Comparison of ENCODE assay signal across 1 cellular context in the genomic region with DNA sequence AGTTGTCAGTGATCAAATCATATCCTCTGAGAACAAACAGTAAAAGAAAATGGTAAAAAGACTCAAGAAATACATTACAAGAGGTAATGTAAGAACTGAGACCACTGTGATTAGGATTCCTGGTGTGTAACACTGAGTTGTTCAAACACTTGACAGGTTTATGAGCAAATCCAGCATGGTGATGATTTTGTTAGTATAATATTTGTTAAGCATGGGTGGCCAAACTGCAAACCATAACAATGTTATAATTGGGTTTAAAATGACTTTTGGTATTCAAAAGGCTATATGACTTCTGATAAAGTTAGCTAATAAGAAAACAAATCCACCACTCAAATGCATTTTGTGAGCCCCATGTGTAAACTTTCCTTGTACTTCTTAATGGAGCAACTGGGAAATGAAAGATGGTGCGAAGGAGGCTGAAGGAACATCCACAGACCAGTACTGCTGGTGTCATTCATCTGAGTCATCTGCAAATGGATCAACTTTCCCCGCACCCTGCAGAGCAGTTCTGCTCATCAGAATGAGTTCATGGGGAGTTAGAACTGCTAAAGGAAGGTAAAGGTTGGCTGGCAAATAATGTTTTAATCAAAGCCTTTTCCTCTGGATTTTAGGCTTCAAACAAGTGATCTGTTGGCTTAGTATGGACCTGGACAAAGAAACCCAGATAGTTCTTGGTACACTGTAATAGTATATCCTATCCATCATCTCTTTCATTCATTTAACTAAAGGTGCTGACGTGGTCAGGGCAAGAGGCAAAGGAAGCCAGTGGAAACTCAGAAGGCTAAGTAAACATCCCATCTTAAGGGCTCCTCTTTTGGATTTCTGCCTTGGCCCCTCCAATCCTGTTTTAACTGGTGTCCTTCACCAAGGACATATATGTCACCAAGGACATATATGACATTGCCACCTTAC.
TF ChIP-seq lines count a peak whose summit lies in the region.

No MANE protein-coding gene starts in this region.

TF ChIP-seq in HEK293, 187 proteins besides CTCF, POLR2A, EP300 and RAD21:
- TF ChIP-seq, protein P1, sequence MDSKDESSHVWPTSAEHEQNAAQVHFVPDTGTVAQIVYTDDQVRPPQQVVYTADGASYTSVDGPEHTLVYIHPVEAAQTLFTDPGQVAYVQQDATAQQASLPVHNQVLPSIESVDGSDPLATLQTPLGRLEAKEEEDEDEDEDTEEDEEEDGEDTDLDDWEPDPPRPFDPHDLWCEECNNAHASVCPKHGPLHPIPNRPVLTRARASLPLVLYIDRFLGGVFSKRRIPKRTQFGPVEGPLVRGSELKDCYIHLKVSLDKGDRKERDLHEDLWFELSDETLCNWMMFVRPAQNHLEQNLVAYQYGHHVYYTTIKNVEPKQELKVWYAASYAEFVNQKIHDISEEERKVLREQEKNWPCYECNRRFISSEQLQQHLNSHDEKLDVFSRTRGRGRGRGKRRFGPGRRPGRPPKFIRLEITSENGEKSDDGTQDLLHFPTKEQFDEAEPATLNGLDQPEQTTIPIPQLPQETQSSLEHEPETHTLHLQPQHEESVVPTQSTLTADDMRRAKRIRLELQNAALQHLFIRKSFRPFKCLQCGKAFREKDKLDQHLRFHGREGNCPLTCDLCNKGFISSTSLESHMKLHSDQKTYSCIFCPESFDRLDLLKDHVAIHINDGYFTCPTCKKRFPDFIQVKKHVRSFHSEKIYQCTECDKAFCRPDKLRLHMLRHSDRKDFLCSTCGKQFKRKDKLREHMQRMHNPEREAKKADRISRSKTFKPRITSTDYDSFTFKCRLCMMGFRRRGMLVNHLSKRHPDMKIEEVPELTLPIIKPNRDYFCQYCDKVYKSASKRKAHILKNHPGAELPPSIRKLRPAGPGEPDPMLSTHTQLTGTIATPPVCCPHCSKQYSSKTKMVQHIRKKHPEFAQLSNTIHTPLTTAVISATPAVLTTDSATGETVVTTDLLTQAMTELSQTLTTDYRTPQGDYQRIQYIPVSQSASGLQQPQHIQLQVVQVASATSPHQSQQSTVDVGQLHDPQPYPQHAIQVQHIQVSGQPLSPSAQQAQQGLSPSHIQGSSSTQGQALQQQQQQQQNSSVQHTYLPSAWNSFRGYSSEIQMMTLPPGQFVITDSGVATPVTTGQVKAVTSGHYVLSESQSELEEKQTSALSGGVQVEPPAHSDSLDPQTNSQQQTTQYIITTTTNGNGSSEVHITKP (tag by site-specific recombination; IDR thresholded peaks at IDR 0.05) = 0 out of 2 replicates have a peak, but pooled peaks have one; percentile 15
- TF ChIP-seq ZNF184 (tag by site-specific recombination; IDR thresholded peaks at IDR 0.05) (no peak), ZNF10 (tag by site-specific recombination; IDR thresholded peaks at IDR 0.05) (peak; percentile 64; the same call in 1 of the 2 replicates), REPIN1 (tag by site-specific recombination; IDR thresholded peaks at IDR 0.05; ENCODE audit: low read depth) (no peak), GLIS2 (tag by site-specific recombination; IDR thresholded peaks at IDR 0.05) (no peak), ZNF223 (tag by site-specific recombination; IDR thresholded peaks at IDR 0.05) (no peak), ZNF530 (tag by site-specific recombination; IDR thresholded peaks at IDR 0.05; ENCODE audit: low read depth) (no peak), ZNF707 (tag by site-specific recombination; IDR thresholded peaks at IDR 0.05) (no peak), ZNF140 (tag by site-specific recombination; IDR thresholded peaks at IDR 0.05) (peak; percentile 99; the same call in 1 of the 2 replicates), ZNF660 (tag by site-specific recombination; IDR thresholded peaks at IDR 0.05) (peak; percentile 64; the same call in 1 of the 2 replicates), ZNF394 (tag by site-specific recombination; IDR thresholded peaks at IDR 0.05; ENCODE audit: borderline replicate concordance) (peak; percentile 49; the same call in 1 of the 2 replicates), GLIS1 (tag by site-specific recombination; IDR thresholded peaks at IDR 0.05) (no peak), MEIS1 (CRISPR knock-in tag; IDR thresholded peaks at IDR 0.05; ENCODE audit: borderline replicate concordance) (no peak), SP7 (tag by site-specific recombination; IDR thresholded peaks at IDR 0.05) (peak; percentile 29; the same call in 1 of the 2 replicates), ZNF155 (tag by site-specific recombination; IDR thresholded peaks at IDR 0.05) (no peak), ZFP69B (tag by site-specific recombination; IDR thresholded peaks at IDR 0.05) (peak; percentile 17; the same call in 1 of the 2 replicates), IKZF3 (tag by site-specific recombination; IDR thresholded peaks at IDR 0.05) (0 out of 2 replicates have a peak, but pooled peaks have one; percentile 46), GLI2 (tag by site-specific recombination; IDR thresholded peaks at IDR 0.05; ENCODE audit: borderline replicate concordance, low read depth) (peak; percentile 81), ZNF132 (tag by site-specific recombination; IDR thresholded peaks at IDR 0.05; ENCODE audit: borderline replicate concordance) (no peak), ZBTB17 (tag by site-specific recombination; IDR thresholded peaks at IDR 0.05) (peak; percentile 46; the same call in 1 of the 2 replicates), ZIC2 (tag by site-specific recombination; IDR thresholded peaks at IDR 0.05) (peak; percentile 28; the same call in 1 of the 2 replicates), PRDM1 (tag by site-specific recombination; IDR thresholded peaks at IDR 0.05) (peak; percentile 30; the same call in 1 of the 2 replicates), ZEB2 (tag by site-specific recombination; IDR thresholded peaks at IDR 0.05) (peak; percentile 41; the same call in 1 of the 2 replicates), ZNF302 (tag by site-specific recombination; IDR thresholded peaks at IDR 0.05; ENCODE audit: low read depth) (no peak), ZNF174 (tag by site-specific recombination; IDR thresholded peaks at IDR 0.05) (no peak), ZNF629 (tag by site-specific recombination; IDR thresholded peaks at IDR 0.05) (peak; percentile 70), OVOL3 (tag by site-specific recombination; IDR thresholded peaks at IDR 0.05) (no peak), FEZF1 (tag by site-specific recombination; IDR thresholded peaks at IDR 0.05) (peak; percentile 76), ZBTB21 (tag by site-specific recombination; IDR thresholded peaks at IDR 0.05) (peak; percentile 44; the same call in 1 of the 2 replicates), GFI1B (tag by site-specific recombination; IDR thresholded peaks at IDR 0.05) (0 out of 2 replicates have a peak, but pooled peaks have one; percentile 41), ZNF335 (tag by site-specific recombination; conservative IDR thresholded peaks at IDR 0.05) (no peak), ZNF600 (tag by site-specific recombination; IDR thresholded peaks at IDR 0.05) (peak; percentile 86), ZNF558 (tag by site-specific recombination; IDR thresholded peaks at IDR 0.05) (0 out of 2 replicates have a peak, but pooled peaks have one; percentile 28), ZNF529 (tag by site-specific recombination; IDR thresholded peaks at IDR 0.05; ENCODE audit: insufficient replicate concordance) (no peak), ZNF24 (tag by site-specific recombination; IDR thresholded peaks at IDR 0.05) (0 out of 2 replicates have a peak, but pooled peaks have one; percentile 27), OSR2 (tag by site-specific recombination; IDR thresholded peaks at IDR 0.05) (peak; percentile 62)
- TF ChIP-seq, protein P2, sequence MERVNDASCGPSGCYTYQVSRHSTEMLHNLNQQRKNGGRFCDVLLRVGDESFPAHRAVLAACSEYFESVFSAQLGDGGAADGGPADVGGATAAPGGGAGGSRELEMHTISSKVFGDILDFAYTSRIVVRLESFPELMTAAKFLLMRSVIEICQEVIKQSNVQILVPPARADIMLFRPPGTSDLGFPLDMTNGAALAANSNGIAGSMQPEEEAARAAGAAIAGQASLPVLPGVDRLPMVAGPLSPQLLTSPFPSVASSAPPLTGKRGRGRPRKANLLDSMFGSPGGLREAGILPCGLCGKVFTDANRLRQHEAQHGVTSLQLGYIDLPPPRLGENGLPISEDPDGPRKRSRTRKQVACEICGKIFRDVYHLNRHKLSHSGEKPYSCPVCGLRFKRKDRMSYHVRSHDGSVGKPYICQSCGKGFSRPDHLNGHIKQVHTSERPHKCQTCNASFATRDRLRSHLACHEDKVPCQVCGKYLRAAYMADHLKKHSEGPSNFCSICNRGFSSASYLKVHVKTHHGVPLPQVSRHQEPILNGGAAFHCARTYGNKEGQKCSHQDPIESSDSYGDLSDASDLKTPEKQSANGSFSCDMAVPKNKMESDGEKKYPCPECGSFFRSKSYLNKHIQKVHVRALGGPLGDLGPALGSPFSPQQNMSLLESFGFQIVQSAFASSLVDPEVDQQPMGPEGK (tag by site-specific recombination; IDR thresholded peaks at IDR 0.05) = no peak
- TF ChIP-seq, protein P3, sequence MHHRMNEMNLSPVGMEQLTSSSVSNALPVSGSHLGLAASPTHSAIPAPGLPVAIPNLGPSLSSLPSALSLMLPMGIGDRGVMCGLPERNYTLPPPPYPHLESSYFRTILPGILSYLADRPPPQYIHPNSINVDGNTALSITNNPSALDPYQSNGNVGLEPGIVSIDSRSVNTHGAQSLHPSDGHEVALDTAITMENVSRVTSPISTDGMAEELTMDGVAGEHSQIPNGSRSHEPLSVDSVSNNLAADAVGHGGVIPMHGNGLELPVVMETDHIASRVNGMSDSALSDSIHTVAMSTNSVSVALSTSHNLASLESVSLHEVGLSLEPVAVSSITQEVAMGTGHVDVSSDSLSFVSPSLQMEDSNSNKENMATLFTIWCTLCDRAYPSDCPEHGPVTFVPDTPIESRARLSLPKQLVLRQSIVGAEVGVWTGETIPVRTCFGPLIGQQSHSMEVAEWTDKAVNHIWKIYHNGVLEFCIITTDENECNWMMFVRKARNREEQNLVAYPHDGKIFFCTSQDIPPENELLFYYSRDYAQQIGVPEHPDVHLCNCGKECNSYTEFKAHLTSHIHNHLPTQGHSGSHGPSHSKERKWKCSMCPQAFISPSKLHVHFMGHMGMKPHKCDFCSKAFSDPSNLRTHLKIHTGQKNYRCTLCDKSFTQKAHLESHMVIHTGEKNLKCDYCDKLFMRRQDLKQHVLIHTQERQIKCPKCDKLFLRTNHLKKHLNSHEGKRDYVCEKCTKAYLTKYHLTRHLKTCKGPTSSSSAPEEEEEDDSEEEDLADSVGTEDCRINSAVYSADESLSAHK (tag by site-specific recombination; IDR thresholded peaks at IDR 0.05) = no peak
- TF ChIP-seq, protein P4, sequence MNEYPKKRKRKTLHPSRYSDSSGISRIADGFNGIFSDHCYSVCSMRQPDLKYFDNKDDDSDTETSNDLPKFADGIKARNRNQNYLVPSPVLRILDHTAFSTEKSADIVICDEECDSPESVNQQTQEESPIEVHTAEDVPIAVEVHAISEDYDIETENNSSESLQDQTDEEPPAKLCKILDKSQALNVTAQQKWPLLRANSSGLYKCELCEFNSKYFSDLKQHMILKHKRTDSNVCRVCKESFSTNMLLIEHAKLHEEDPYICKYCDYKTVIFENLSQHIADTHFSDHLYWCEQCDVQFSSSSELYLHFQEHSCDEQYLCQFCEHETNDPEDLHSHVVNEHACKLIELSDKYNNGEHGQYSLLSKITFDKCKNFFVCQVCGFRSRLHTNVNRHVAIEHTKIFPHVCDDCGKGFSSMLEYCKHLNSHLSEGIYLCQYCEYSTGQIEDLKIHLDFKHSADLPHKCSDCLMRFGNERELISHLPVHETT (tag by site-specific recombination; IDR thresholded peaks at IDR 0.05) = 0 out of 2 replicates have a peak, but pooled peaks have one; percentile 29
- TF ChIP-seq, protein P5, sequence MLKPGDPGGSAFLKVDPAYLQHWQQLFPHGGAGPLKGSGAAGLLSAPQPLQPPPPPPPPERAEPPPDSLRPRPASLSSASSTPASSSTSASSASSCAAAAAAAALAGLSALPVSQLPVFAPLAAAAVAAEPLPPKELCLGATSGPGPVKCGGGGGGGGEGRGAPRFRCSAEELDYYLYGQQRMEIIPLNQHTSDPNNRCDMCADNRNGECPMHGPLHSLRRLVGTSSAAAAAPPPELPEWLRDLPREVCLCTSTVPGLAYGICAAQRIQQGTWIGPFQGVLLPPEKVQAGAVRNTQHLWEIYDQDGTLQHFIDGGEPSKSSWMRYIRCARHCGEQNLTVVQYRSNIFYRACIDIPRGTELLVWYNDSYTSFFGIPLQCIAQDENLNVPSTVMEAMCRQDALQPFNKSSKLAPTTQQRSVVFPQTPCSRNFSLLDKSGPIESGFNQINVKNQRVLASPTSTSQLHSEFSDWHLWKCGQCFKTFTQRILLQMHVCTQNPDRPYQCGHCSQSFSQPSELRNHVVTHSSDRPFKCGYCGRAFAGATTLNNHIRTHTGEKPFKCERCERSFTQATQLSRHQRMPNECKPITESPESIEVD (tag by site-specific recombination; IDR thresholded peaks at IDR 0.05) = peak; percentile 28; the same call in 1 of the 2 replicates
- TF ChIP-seq, protein P6, sequence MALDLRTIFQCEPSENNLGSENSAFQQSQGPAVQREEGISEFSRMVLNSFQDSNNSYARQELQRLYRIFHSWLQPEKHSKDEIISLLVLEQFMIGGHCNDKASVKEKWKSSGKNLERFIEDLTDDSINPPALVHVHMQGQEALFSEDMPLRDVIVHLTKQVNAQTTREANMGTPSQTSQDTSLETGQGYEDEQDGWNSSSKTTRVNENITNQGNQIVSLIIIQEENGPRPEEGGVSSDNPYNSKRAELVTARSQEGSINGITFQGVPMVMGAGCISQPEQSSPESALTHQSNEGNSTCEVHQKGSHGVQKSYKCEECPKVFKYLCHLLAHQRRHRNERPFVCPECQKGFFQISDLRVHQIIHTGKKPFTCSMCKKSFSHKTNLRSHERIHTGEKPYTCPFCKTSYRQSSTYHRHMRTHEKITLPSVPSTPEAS (tag by site-specific recombination; IDR thresholded peaks at IDR 0.05) = no peak
- TF ChIP-seq, protein P7, sequence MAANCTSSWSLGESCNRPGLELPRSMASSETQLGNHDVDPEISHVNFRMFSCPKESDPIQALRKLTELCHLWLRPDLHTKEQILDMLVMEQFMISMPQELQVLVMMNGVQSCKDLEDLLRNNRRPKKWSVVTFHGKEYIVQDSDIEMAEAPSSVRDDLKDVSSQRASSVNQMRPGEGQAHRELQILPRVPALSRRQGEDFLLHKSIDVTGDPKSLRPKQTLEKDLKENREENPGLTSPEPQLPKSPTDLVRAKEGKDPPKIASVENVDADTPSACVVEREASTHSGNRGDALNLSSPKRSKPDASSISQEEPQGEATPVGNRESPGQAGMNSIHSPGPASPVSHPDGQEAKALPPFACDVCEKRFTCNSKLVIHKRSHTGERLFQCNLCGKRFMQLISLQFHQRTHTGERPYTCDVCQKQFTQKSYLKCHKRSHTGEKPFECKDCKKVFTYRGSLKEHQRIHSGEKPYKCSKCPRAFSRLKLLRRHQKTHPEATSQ (tag by site-specific recombination; IDR thresholded peaks at IDR 0.05) = no peak
- TF ChIP-seq, protein P8, sequence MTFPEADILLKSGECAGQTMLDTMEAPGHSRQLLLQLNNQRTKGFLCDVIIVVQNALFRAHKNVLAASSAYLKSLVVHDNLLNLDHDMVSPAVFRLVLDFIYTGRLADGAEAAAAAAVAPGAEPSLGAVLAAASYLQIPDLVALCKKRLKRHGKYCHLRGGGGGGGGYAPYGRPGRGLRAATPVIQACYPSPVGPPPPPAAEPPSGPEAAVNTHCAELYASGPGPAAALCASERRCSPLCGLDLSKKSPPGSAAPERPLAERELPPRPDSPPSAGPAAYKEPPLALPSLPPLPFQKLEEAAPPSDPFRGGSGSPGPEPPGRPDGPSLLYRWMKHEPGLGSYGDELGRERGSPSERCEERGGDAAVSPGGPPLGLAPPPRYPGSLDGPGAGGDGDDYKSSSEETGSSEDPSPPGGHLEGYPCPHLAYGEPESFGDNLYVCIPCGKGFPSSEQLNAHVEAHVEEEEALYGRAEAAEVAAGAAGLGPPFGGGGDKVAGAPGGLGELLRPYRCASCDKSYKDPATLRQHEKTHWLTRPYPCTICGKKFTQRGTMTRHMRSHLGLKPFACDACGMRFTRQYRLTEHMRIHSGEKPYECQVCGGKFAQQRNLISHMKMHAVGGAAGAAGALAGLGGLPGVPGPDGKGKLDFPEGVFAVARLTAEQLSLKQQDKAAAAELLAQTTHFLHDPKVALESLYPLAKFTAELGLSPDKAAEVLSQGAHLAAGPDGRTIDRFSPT (tag by site-specific recombination; IDR thresholded peaks at IDR 0.05) = peak; percentile 42; the same call in 1 of the 2 replicates
